35 cellular contexts compared by ENCODE assay signal in genomic region chr4:172787117-172787516, GRCh38.
DNase-seq lines count a peak whose midpoint lies in the region; ATAC-seq, FAIRE-seq and TF ChIP-seq lines count a peak whose summit lies in the region.
"Had no signal": no experiment of that assay in that cellular context is flagged by ENCODE, and none has a peak within 500 bp of the region (broad histone marks: within the 10 kb centered on the region; RNA-seq: fewer than 3 reads in every experiment).

No MANE protein-coding gene starts in this region.

- H3K27me3 ChIP-seq in GM12878 (replicated peaks in 1 of 2; ENCODE audit: control insufficient read depth in 2 of 2, insufficient read depth in 2 of 2, low read length in 1 of 2): no peaks in the 10 kb centered on the region
- H3K27me3 ChIP-seq: BLaER1, dorsolateral prefrontal cortex, heart right ventricle, Peyer's patch, sigmoid colon, transverse colon had no signal

- intact Hi-C loops in GM12878 (cut with micrococcal nuclease; ENCODE audit: unreplicated experiment): no loop called here

- no peaks in the 10 kb centered on the region for H4K20me1 ChIP-seq in GM12878 (ENCODE audit: control insufficient read depth, insufficient read depth)
- H4K20me1 ChIP-seq: BLaER1 had no signal

- DNase-seq in GM12878 (ENCODE audit: low read depth, low spot score): no peak
- DNase-seq in kidney tubule cell (ENCODE audit: low spot score): no peak
- DNase-seq in substantia nigra (lab: John Stamatoyannopoulos, UW): no peak
- no peak for DNase-seq in NCI-H345 (lab: John Stamatoyannopoulos, UW)
- no peak for DNase-seq in ecto neural progenitor cell (ENCODE audit: low spot score)
- DNase-seq: activated CD4-positive, alpha-beta T cell treated with anti-CD3 and anti-CD28 coated beads for 36 hours; activated CD8-positive, alpha-beta memory T cell treated with anti-CD3 and anti-CD28 coated beads for 24 hours; activated T-cell treated with anti-CD3 and anti-CD28 coated beads for 4 hours; amniotic stem cell; dorsolateral prefrontal cortex; heart right ventricle; MM.1S; naive B cell; NCI-H1417 treated with DMSO at 0.1 percent for 48 hours; NCI-H2029 treated with DMSO at 0.1 percent for 48 hours; NCI-H2227 treated with DMSO at 0.1 percent for 48 hours; NCI-H526 treated with DMSO at 0.1 percent for 48 hours; NK-92 treated with Interleukin-12 subunit alpha and Interleukin-12 subunit beta, amount 100 ng/mL, for 24 hours; nucleus accumbens; Peyer's patch; SHP77; sigmoid colon; stimulated activated CD4-positive, alpha-beta T cell treated with anti-CD3 and anti-CD28 coated beads, Interleukin-12 subunit alpha, Interleukin-12 subunit beta, amount 100 ng/mL, for 4 hours; stimulated activated CD4-positive, alpha-beta T cell treated with anti-CD3 and anti-CD28 coated beads, Interleukin-4, amount 100 ng/mL, for 1 hour; transverse colon had no signal

- BruUV-seq in GM12878 (replicated peaks; lab: Mats Ljungman, UMichigan): no TSS peak

- H3K79me2 ChIP-seq in GM12878 (ENCODE audit: control insufficient read depth, insufficient read depth, low read length): no peaks in the 10 kb centered on the region

- no peak for TF ChIP-seq POLR2A in GM12878 (IDR thresholded peaks at IDR 0.05; ENCODE audit: low read depth, low read length)

- 0% methylated on average over 3 of the region's 3 CpGs for WGBS in GM12878 (ENCODE audit: insufficient coverage, insufficient replicate concordance, low lambda C conversion rate, missing lambda C conversion rate)

- SMC1A ChIA-PET in GM12878 (lab: Charles Lee; ENCODE audit: uncharacterized antibody, unreplicated experiment): no interaction called here

- RAD21 ChIA-PET in GM12878 (lab: Charles Lee; ENCODE audit: unreplicated experiment): no interaction called here

- H2AFZ ChIP-seq in GM12878 (ENCODE audit: control insufficient read depth, low read depth, low read length): no peak overlapping the region

- H3K27ac ChIP-seq in GM12878 (ENCODE audit: control insufficient read depth, insufficient read depth): no peak overlapping the region
- no peak overlapping the region for H3K27ac ChIP-seq in substantia nigra (ENCODE audit: low read depth, low read length, poor library complexity, severe bottlenecking)
- H3K27ac ChIP-seq: BLaER1, dorsolateral prefrontal cortex, heart right ventricle, KMS-11, Peyer's patch, sigmoid colon, transverse colon, VCaP had no signal

- no peaks in the 10 kb centered on the region for H3K4me1 ChIP-seq in GM12878 (ENCODE audit: control insufficient read depth, insufficient read depth, low read length)
- H3K4me1 ChIP-seq: BLaER1, Peyer's patch, sigmoid colon, transverse colon had no signal

- no peak for TF ChIP-seq RAD21 in GM12878 (IDR thresholded peaks at IDR 0.05; ENCODE audit: insufficient read depth, low read depth, low read length)

- peak; percentile 67 for ATAC-seq in GM18498 (IDR thresholded peaks at IDR 0.05; ENCODE audit: unreplicated experiment)
- ATAC-seq in GM18870 (IDR thresholded peaks at IDR 0.05; ENCODE audit: unreplicated experiment): peak; percentile 71
- peak; percentile 72 for ATAC-seq in HG03378 (IDR thresholded peaks at IDR 0.05; ENCODE audit: unreplicated experiment)
- ATAC-seq in GM12878: peak; percentile 72
- ATAC-seq: activated CD4-positive, alpha-beta T cell treated with anti-CD3 and anti-CD28 coated beads for 36 hours; heart right ventricle had no signal

- no peak overlapping the region for H3K4me2 ChIP-seq in GM12878 (ENCODE audit: control insufficient read depth, insufficient read depth)
- H3K4me2 ChIP-seq: BLaER1, KMS-11 had no signal

- POLR2A ChIA-PET in GM12878 (lab: Charles Lee): no interaction called here

- no peak for TF ChIP-seq CTCF in GM12878 (IDR thresholded peaks at IDR 0.05 in 2 of 3, conservative IDR thresholded peaks at IDR 0.05 in 1 of 3; ENCODE audit: control insufficient read depth in 2 of 3, extremely low read depth in 1 of 3, insufficient read depth in 1 of 3, low read depth in 3 of 3, low read length in 3 of 3)

- CTCF ChIA-PET in GM12878 (lab: Yijun Ruan, JAX): no interaction called here

- no peaks in the 10 kb centered on the region for H3K36me3 ChIP-seq in GM12878 (ENCODE audit: control insufficient read depth in 2 of 2, insufficient read depth in 2 of 2, low read length in 1 of 2)
- H3K36me3 ChIP-seq: BLaER1, heart right ventricle, Peyer's patch, sigmoid colon, transverse colon had no signal

- peak; percentile 38 for FAIRE-seq in GM12878 (lab: Jason Lieb, UNC)
- FAIRE-seq: frontal cortex, GM12891, GM19239, H54 had no signal

- in situ Hi-C loops in GM12878 (cut with MboI): no loop called here

- H3K9me3 ChIP-seq in GM12878 (replicated peaks; ENCODE audit: control insufficient read depth, insufficient read depth, low read length): no peaks in the 10 kb centered on the region
- H3K9me3 ChIP-seq: BLaER1, heart right ventricle, Peyer's patch, sigmoid colon, transverse colon had no signal

- no peak overlapping the region for H3K4me3 ChIP-seq in GM12878
- H3K4me3 ChIP-seq: BLaER1, dorsolateral prefrontal cortex, heart right ventricle, Peyer's patch, sigmoid colon, transverse colon had no signal

- no peak for TF ChIP-seq EP300 in GM12878 (IDR thresholded peaks at IDR 0.05; ENCODE audit: borderline replicate concordance in 1 of 2, control insufficient read depth in 1 of 2, low read depth in 2 of 2, low read length in 2 of 2)

- H3K9ac ChIP-seq in GM12878 (ENCODE audit: control insufficient read depth, insufficient read depth, low read length): no peak overlapping the region
- H3K9ac ChIP-seq: BLaER1, KMS-11 had no signal

TF ChIP-seq in GM12878, 131 proteins besides CTCF, POLR2A, EP300 and RAD21:
- TF ChIP-seq IKZF2 (IDR thresholded peaks at IDR 0.05) (0 out of 4 replicates have a peak, but pooled peaks of 1 of the 2 experiments have one; percentile 10), MTA2 (IDR thresholded peaks at IDR 0.05; ENCODE audit: low read depth) (peak; percentile 55; the same call in 1 of the 2 replicates), TCF3 (IDR thresholded peaks at IDR 0.05; ENCODE audit: borderline replicate concordance, insufficient read depth, low read depth, low read length) (no peak)
